Comparison of ENCODE assay signal across 10 cellular contexts in genomic region chr13:43664700-43665191, GRCh38.
DNase-seq lines count a peak whose midpoint lies in the region; ATAC-seq and TF ChIP-seq lines count a peak whose summit lies in the region.
"Had no signal": no experiment of that assay in that cellular context is flagged by ENCODE, and none has a peak within 500 bp of the region (broad histone marks: within the 10 kb centered on the region; RNA-seq: fewer than 3 reads in every experiment).

No MANE protein-coding gene starts in this region.

- peaks cover 10% of the 10 kb centered on the region for H3K4me1 Mint-ChIP-seq in activated CD4-positive, alpha-beta memory T cell treated with anti-CD3 and anti-CD28 coated beads, Interleukin-2, amount 10 ng/mL, durations not matched to agents 7 days and 5 days
- peaks cover 3 to 10% of the 10 kb centered on the region in 2 donors for H3K4me1 Mint-ChIP-seq in immature natural killer cell

- no peaks in the 10 kb centered on the region for H3K27me3 Mint-ChIP-seq in activated CD4-positive, alpha-beta memory T cell treated with anti-CD3 and anti-CD28 coated beads, Interleukin-2, amount 10 ng/mL, durations not matched to agents 7 days and 5 days
- peaks cover 2 to 6% (median 3%) of the 10 kb centered on the region in 3 donors for H3K27me3 Mint-ChIP-seq in immature natural killer cell (ENCODE audit: low read depth in 3 of 3)

- intact Hi-C loops in Right ventricle myocardium superior (cut with DNase I), result no loop called here
- intact Hi-C loops in cardiac septum (cut with DNase I), result no loop called here
- intact Hi-C loops in vagina (cut with DNase I), result no loop called here

- DNase-seq in Right ventricle myocardium superior (no peak), cardiac septum (ENCODE audit: low spot score) (no peak), immature natural killer cell (no peak), vagina (ENCODE audit: extremely low spot score in 2 of 2) (no peak), KG1 (lab: John Stamatoyannopoulos, UW) (no peak), NCI-H2081 (lab: John Stamatoyannopoulos, UW) (no peak)
- DNase-seq in activated CD4-positive, alpha-beta memory T cell treated with anti-CD3 and anti-CD28 coated beads, Interleukin-2, amount 10 ng/mL, durations not matched to agents 7 days and 5 days, result peak; percentile 16
- DNase-seq: GDM1 had no signal

- no peaks in the 10 kb centered on the region for H3K9me3 Mint-ChIP-seq in activated CD4-positive, alpha-beta memory T cell treated with anti-CD3 and anti-CD28 coated beads, Interleukin-2, amount 10 ng/mL, durations not matched to agents 7 days and 5 days
- no peaks in the 10 kb centered on the region for H3K9me3 Mint-ChIP-seq in immature natural killer cell
- H3K9me3 Mint-ChIP-seq: activated naive CD4-positive, alpha-beta T cell treated with anti-CD3 and anti-CD28 coated beads, Interleukin-2, amount 50 U/mL, for 72 hours had no signal

- H3K4me3 Mint-ChIP-seq in activated CD4-positive, alpha-beta memory T cell treated with anti-CD3 and anti-CD28 coated beads, Interleukin-2, amount 10 ng/mL, durations not matched to agents 7 days and 5 days, result peak overlapping the region; percentile 8
- H3K4me3 Mint-ChIP-seq in immature natural killer cell, result peak overlapping the region in 4 of 5 donors; percentile 18 to 46 (median 36)

- POLR2A ChIA-PET in activated CD4-positive, alpha-beta memory T cell treated with anti-CD3 and anti-CD28 coated beads, Interleukin-2, amount 10 ng/mL, durations not matched to agents 7 days and 5 days (lab: Charles Lee), result no interaction called here

- H3K9me3 ChIP-seq in vagina, result no peaks in the 10 kb centered on the region

- H3K27me3 ChIP-seq in vagina, result no peaks in the 10 kb centered on the region

- CTCF ChIA-PET in activated CD4-positive, alpha-beta memory T cell treated with anti-CD3 and anti-CD28 coated beads, Interleukin-2, amount 10 ng/mL, durations not matched to agents 7 days and 5 days (lab: Charles Lee), result no interaction called here

- no peak overlapping the region for H3K4me3 ChIP-seq in vagina

- peak overlapping the region; percentile 14 for H3K27ac ChIP-seq in vagina

- peaks cover 17% of the 10 kb centered on the region for H3K4me1 ChIP-seq in vagina

- no peak for TF ChIP-seq CTCF in vagina (IDR thresholded peaks at IDR 0.05)

- H3K27ac Mint-ChIP-seq in activated CD4-positive, alpha-beta memory T cell treated with anti-CD3 and anti-CD28 coated beads, Interleukin-2, amount 10 ng/mL, durations not matched to agents 7 days and 5 days, result no peak overlapping the region
- no peak overlapping the region for H3K27ac Mint-ChIP-seq in immature natural killer cell
- H3K27ac Mint-ChIP-seq: activated naive CD4-positive, alpha-beta T cell treated with anti-CD3 and anti-CD28 coated beads, Interleukin-2, amount 50 U/mL, for 72 hours had no signal

- H3K36me3 ChIP-seq in vagina, result no peaks in the 10 kb centered on the region

- ATAC-seq in Right ventricle myocardium superior (ENCODE audit: poor library complexity), result peak; percentile 76
- ATAC-seq in HG02970 (IDR thresholded peaks at IDR 0.05; ENCODE audit: low FRiP score, unreplicated experiment), result no peak

- TF ChIP-seq POLR2A in vagina (IDR thresholded peaks at IDR 0.05), result no peak

- H3K36me3 Mint-ChIP-seq in activated CD4-positive, alpha-beta memory T cell treated with anti-CD3 and anti-CD28 coated beads, Interleukin-2, amount 10 ng/mL, durations not matched to agents 7 days and 5 days (ENCODE audit: low read depth), result no peaks in the 10 kb centered on the region
- H3K36me3 Mint-ChIP-seq in immature natural killer cell, result no peaks in the 10 kb centered on the region
- H3K36me3 Mint-ChIP-seq: activated naive CD4-positive, alpha-beta T cell treated with anti-CD3 and anti-CD28 coated beads, Interleukin-2, amount 50 U/mL, for 72 hours had no signal
